1 cellular context compared by ENCODE assay signal in genomic region chr1:180271640-180272255, GRCh38.
TF ChIP-seq lines count a peak whose summit lies in the region.

No MANE protein-coding gene starts in this region.

TF ChIP-seq in H1, 55 proteins besides CTCF, POLR2A, EP300 and RAD21:
- no peak for TF ChIP-seq SP4 (IDR thresholded peaks at IDR 0.05; ENCODE audit: low read length)
- peak; percentile 7; the same call in 1 of the 2 replicates for TF ChIP-seq E2F6 (IDR thresholded peaks at IDR 0.05)
- no peak for TF ChIP-seq NANOG (IDR thresholded peaks at IDR 0.05; ENCODE audit: insufficient read depth, low read depth, low read length, poor library complexity, severe bottlenecking)
- TF ChIP-seq NRF1 (IDR thresholded peaks at IDR 0.05; ENCODE audit: low read depth, low read length): no peak
- no peak for TF ChIP-seq USF2 (IDR thresholded peaks at IDR 0.05; ENCODE audit: low read length)
- TF ChIP-seq TCF12 (IDR thresholded peaks at IDR 0.05; ENCODE audit: low read depth, low read length): no peak
- no peak for TF ChIP-seq CHD1 (IDR thresholded peaks at IDR 0.05; ENCODE audit: low read depth, low read length)
